15 cellular contexts compared by ENCODE assay signal in genomic region chr14:83826838-83827237, GRCh38.
DNase-seq lines count a peak whose midpoint lies in the region; ATAC-seq and TF ChIP-seq lines count a peak whose summit lies in the region.
"Had no signal": no experiment of that assay in that cellular context is flagged by ENCODE, and none has a peak within 500 bp of the region (broad histone marks: within the 10 kb centered on the region; RNA-seq: fewer than 3 reads in every experiment).

No MANE protein-coding gene starts in this region.

- H3K9me3 Mint-ChIP-seq in nephron = no peaks in the 10 kb centered on the region
- H3K9me3 Mint-ChIP-seq in activated CD8-positive, alpha-beta T cell treated with anti-CD3 and anti-CD28 coated beads, Interleukin-2, amount 10 ng/mL, durations not matched to agents 7 days and 5 days (ENCODE audit: insufficient read depth) = peaks cover 15% of the 10 kb centered on the region

- CTCF ChIA-PET in activated CD8-positive, alpha-beta T cell treated with anti-CD3 and anti-CD28 coated beads, Interleukin-2, amount 10 ng/mL, durations not matched to agents 7 days and 5 days (lab: Charles Lee) = no interaction called here

- H3K27ac Mint-ChIP-seq in nephron = peak overlapping the region in 2 of 3 experiments; percentile 15 to 31
- H3K27ac Mint-ChIP-seq in activated CD8-positive, alpha-beta T cell treated with anti-CD3 and anti-CD28 coated beads, Interleukin-2, amount 10 ng/mL, durations not matched to agents 7 days and 5 days = no peak overlapping the region
- H3K27ac Mint-ChIP-seq: activated naive CD8-positive, alpha-beta T cell treated with anti-CD3 and anti-CD28 coated beads, Interleukin-2, amount 10 ng/mL, durations not matched to agents 7 days and 5 days had no signal

- peaks cover 47% of the 10 kb centered on the region for H3K4me1 Mint-ChIP-seq in nephron
- no peaks in the 10 kb centered on the region for H3K4me1 Mint-ChIP-seq in activated CD8-positive, alpha-beta T cell treated with anti-CD3 and anti-CD28 coated beads, Interleukin-2, amount 10 ng/mL, durations not matched to agents 7 days and 5 days (ENCODE audit: low read depth)
- H3K4me1 Mint-ChIP-seq: activated naive CD8-positive, alpha-beta T cell treated with anti-CD3 and anti-CD28 coated beads, Interleukin-2, amount 10 ng/mL, durations not matched to agents 7 days and 5 days had no signal

- TF ChIP-seq CTCF in AG09319 (IDR thresholded peaks at IDR 0.05; ENCODE audit: low read depth, low read length) = peak; percentile 11
- TF ChIP-seq CTCF in nephron (IDR thresholded peaks at IDR 0.05; ENCODE audit: unreplicated experiment in 3 of 3) = no peak
- no peak for TF ChIP-seq CTCF in GM13977 (IDR thresholded peaks at IDR 0.05; ENCODE audit: extremely low read depth, insufficient read depth, missing control alignments)

- H3K36me3 Mint-ChIP-seq in nephron (ENCODE audit: low read depth) = no peaks in the 10 kb centered on the region
- no peaks in the 10 kb centered on the region for H3K36me3 Mint-ChIP-seq in activated CD8-positive, alpha-beta T cell treated with anti-CD3 and anti-CD28 coated beads, Interleukin-2, amount 10 ng/mL, durations not matched to agents 7 days and 5 days (ENCODE audit: low read depth)
- H3K36me3 Mint-ChIP-seq: activated naive CD8-positive, alpha-beta T cell treated with anti-CD3 and anti-CD28 coated beads, Interleukin-2, amount 10 ng/mL, durations not matched to agents 7 days and 5 days had no signal

- DNase-seq in AG09319 (ENCODE audit: extremely low read depth, low read depth) (peak; percentile 23), LHCN-M2 (ENCODE audit: low read depth) (peak; percentile 79), brain pericyte (ENCODE audit: low read depth, low spot score) (peak; percentile 25), GM13977 (ENCODE audit: low spot score) (no peak)
- no peak for DNase-seq in activated CD8-positive, alpha-beta T cell treated with anti-CD3 and anti-CD28 coated beads, Interleukin-2, amount 10 ng/mL, durations not matched to agents 7 days and 5 days
- no peak for DNase-seq in activated naive CD4-positive, alpha-beta T cell (lab: John Stamatoyannopoulos, UW)
- DNase-seq: activated naive CD8-positive, alpha-beta T cell treated with anti-CD3 and anti-CD28 coated beads, Interleukin-2, amount 10 ng/mL, durations not matched to agents 7 days and 5 days; activated T-cell treated with anti-CD3 and anti-CD28 coated beads for 4 hours; cortex of kidney; DMS153; NCI-H2029 treated with DMSO at 0.1 percent for 48 hours; uterus had no signal

- H3K4me3 Mint-ChIP-seq in nephron = peak overlapping the region in 2 of 3 experiments; percentile 2 to 38
- no peak overlapping the region for H3K4me3 Mint-ChIP-seq in activated CD8-positive, alpha-beta T cell treated with anti-CD3 and anti-CD28 coated beads, Interleukin-2, amount 10 ng/mL, durations not matched to agents 7 days and 5 days
- H3K4me3 Mint-ChIP-seq: activated naive CD8-positive, alpha-beta T cell treated with anti-CD3 and anti-CD28 coated beads, Interleukin-2, amount 10 ng/mL, durations not matched to agents 7 days and 5 days had no signal

- no peak for ATAC-seq in activated CD8-positive, alpha-beta T cell treated with anti-CD3 and anti-CD28 coated beads, Interleukin-2, amount 10 ng/mL, durations not matched to agents 7 days and 5 days
- no peak for ATAC-seq in HG03521 (IDR thresholded peaks at IDR 0.05; ENCODE audit: unreplicated experiment)
- ATAC-seq: activated CD4-positive, CD25-positive, alpha-beta regulatory T cell treated with anti-CD3 and anti-CD28 coated beads, Interleukin-2, amount 50 U/mL, for 24 hours had no signal

- POLR2A ChIA-PET in activated CD8-positive, alpha-beta T cell treated with anti-CD3 and anti-CD28 coated beads, Interleukin-2, amount 10 ng/mL, durations not matched to agents 7 days and 5 days (lab: Charles Lee) = no interaction called here

- in situ Hi-C loops in GM13977 (cut with MboI; ENCODE audit: low pct_unique_long_range_greater_than_20kb, low sequenced_read_pairs, unreplicated experiment) = no loop called here

- no peaks in the 10 kb centered on the region for H3K27me3 Mint-ChIP-seq in nephron (ENCODE audit: low read depth)
- no peaks in the 10 kb centered on the region for H3K27me3 Mint-ChIP-seq in activated CD8-positive, alpha-beta T cell treated with anti-CD3 and anti-CD28 coated beads, Interleukin-2, amount 10 ng/mL, durations not matched to agents 7 days and 5 days (ENCODE audit: low read depth)
- H3K27me3 Mint-ChIP-seq: activated naive CD8-positive, alpha-beta T cell treated with anti-CD3 and anti-CD28 coated beads, Interleukin-2, amount 10 ng/mL, durations not matched to agents 7 days and 5 days had no signal

Comparison
In these comparisons a context has a peak if more than half of its experiments do, and no peak if none do; other contexts are left out.
1. DNase-seq: peak in AG09319 (single experiment), LHCN-M2 (single experiment) and brain pericyte (single experiment); none in activated CD8-positive, alpha-beta T cell treated with anti-CD3 and anti-CD28 coated beads, Interleukin-2, amount 10 ng/mL, durations not matched to agents 7 days and 5 days (single experiment), activated naive CD4-positive, alpha-beta T cell (0 of 4) and GM13977 (single experiment).